8 cellular contexts compared by ENCODE assay signal in the genomic region with DNA sequence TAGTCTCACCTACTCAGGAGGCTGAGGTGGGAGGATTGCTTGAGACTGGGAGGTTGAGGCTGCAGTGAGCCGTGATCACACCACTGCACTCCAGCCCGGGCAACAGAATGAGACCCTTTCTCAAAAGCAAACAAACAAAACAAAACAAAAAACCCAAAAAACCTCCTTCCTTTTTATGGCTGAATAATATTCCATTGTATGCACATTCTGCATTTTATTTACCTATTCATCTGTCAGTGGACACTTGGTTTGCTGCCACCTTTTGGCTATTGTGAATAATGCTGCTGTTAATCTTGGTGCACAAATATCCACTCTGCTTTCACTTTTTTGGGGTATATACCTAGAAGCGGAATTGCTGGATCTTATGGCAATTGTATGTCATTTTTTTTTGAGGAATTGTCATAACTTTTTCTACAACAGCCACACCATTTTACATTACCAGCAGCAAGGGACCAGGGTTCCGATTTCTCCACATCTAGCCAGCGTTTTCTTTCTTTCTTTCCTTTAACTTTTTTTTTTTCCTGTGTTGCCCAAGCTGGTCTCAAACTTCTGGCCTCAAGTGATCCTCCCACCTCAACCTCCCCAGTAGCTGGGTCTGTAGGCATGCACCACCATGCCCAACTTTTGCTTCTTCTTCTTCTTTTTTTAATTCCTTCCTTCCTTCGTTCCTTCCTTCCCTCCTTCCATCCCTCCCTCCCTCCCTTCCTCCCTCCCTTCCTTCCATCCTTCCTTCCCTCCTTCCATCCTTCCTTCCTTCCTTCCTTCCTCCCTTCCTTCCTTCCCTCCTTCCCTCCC. TPM values are rescaled to one million over a fixed set of nuclear protein-coding genes. Genes with fewer than 3 reads are reported as not detected.
DNase-seq lines count a peak whose midpoint lies in the region; ATAC-seq and TF ChIP-seq lines count a peak whose summit lies in the region.

No MANE protein-coding gene starts in this region.

- H3K4me1 ChIP-seq in right lobe of liver: no peaks in the 10 kb centered on the region

- peak; percentile 66 for TF ChIP-seq CTCF in activated CD8-positive, alpha-beta T cell treated with anti-CD3 and anti-CD28 coated beads for 36 hours (IDR thresholded peaks at IDR 0.05)
- TF ChIP-seq CTCF in right lobe of liver (IDR thresholded peaks at IDR 0.05): peak; percentile 57 to 71 (median 65)

- no peaks in the 10 kb centered on the region for H3K27me3 ChIP-seq in right lobe of liver

- peak; percentile 55 for DNase-seq in CD1c-positive myeloid dendritic cell (ENCODE audit: extremely low spot score)
- peak; percentile 34 for DNase-seq in H4 (ENCODE audit: low spot score)
- peak; percentile 38 for DNase-seq in activated CD8-positive, alpha-beta T cell treated with anti-CD3 and anti-CD28 coated beads for 36 hours
- no peak for DNase-seq in right lobe of liver
- no peak for DNase-seq in C1 segment of cervical spinal cord (lab: John Stamatoyannopoulos, UW)
- no peak for DNase-seq in nucleus accumbens (lab: John Stamatoyannopoulos, UW)
- DNase-seq in NCI-H128 (lab: John Stamatoyannopoulos, UW; ENCODE audit: unreplicated experiment): no peak

- no peak overlapping the region for H3K4me3 Mint-ChIP-seq in activated CD8-positive, alpha-beta T cell treated with anti-CD3 and anti-CD28 coated beads for 36 hours

- peak; percentile 64 for ATAC-seq in activated CD8-positive, alpha-beta T cell treated with anti-CD3 and anti-CD28 coated beads for 36 hours
- ATAC-seq in right lobe of liver: peak in 3 of 4 donors; percentile 34 to 56 (median 45)
- no peak for ATAC-seq in activated CD4-positive, CD25-positive, alpha-beta regulatory T cell treated with anti-CD3 and anti-CD28 coated beads, Interleukin-2, amount 50 U/mL, for 24 hours

- no peaks in the 10 kb centered on the region for H3K9me3 ChIP-seq in right lobe of liver

- 72% methylated on average over 5 of the region's 6 CpGs for WGBS in right lobe of liver (ENCODE audit: insufficient coverage, low coverage, low lambda C conversion rate, missing lambda C conversion rate)

- H3K4me3 ChIP-seq in right lobe of liver: no peak overlapping the region

- peaks cover 27% of the 10 kb centered on the region for H3K27me3 Mint-ChIP-seq in activated CD8-positive, alpha-beta T cell treated with anti-CD3 and anti-CD28 coated beads for 36 hours

- H3K9me3 Mint-ChIP-seq in activated CD8-positive, alpha-beta T cell treated with anti-CD3 and anti-CD28 coated beads for 36 hours: peaks cover 5% of the 10 kb centered on the region

- H3K36me3 ChIP-seq in right lobe of liver: no peaks in the 10 kb centered on the region

- intact Hi-C loops in activated CD8-positive, alpha-beta T cell treated with anti-CD3 and anti-CD28 coated beads for 36 hours (cut with micrococcal nuclease): loop anchor here (5.0 kb wide), 1 partner anchor 222 kb away; the partner anchor contains the start of gene ATP6V0E1
- intact Hi-C loops in right lobe of liver (cut with DNase I): no loop called here

- POLR2A ChIA-PET in activated CD8-positive, alpha-beta T cell treated with anti-CD3 and anti-CD28 coated beads for 36 hours (lab: Charles Lee): no interaction called here

- H3K36me3 Mint-ChIP-seq in activated CD8-positive, alpha-beta T cell treated with anti-CD3 and anti-CD28 coated beads for 36 hours (ENCODE audit: low read depth): peaks cover 3% of the 10 kb centered on the region

- TF ChIP-seq POLR2A in right lobe of liver (IDR thresholded peaks at IDR 0.05): no peak

- H3K4me1 Mint-ChIP-seq in activated CD8-positive, alpha-beta T cell treated with anti-CD3 and anti-CD28 coated beads for 36 hours (ENCODE audit: low read depth): no peaks in the 10 kb centered on the region

- no peak overlapping the region for H3K27ac Mint-ChIP-seq in activated CD8-positive, alpha-beta T cell treated with anti-CD3 and anti-CD28 coated beads for 36 hours

- no peak overlapping the region for H3K27ac ChIP-seq in right lobe of liver

- CTCF ChIA-PET in activated CD8-positive, alpha-beta T cell treated with anti-CD3 and anti-CD28 coated beads for 36 hours (lab: Charles Lee): interaction anchor here (0.7 to 1.0 kb wide), 5 partner anchors 13 to 90 kb away, joined by 3 read pairs; no protein-coding TSS in a partner anchor

RNA-seq across cellular contexts. Expression of gene NKX2-5, which starts 30.6 kb away (rescaled TPM):
- 0.41 TPM in 1 of 2 replicates, not detected in the other for total RNA-seq in H4 (2014; rRNA removed; shearing (Covaris generic))
- total RNA-seq in activated CD8-positive, alpha-beta T cell treated with anti-CD3 and anti-CD28 coated beads for 36 hours: under 1 TPM in 1 of 2 experiments, not detected in 1; 0.36 TPM
- total RNA-seq in right lobe of liver: not detected

Comparison
In these comparisons a context has a peak if more than half of its experiments do, and no peak if none do; other contexts are left out.
1. DNase-seq: peak in CD1c-positive myeloid dendritic cell (single experiment), H4 (single experiment) and activated CD8-positive, alpha-beta T cell treated with anti-CD3 and anti-CD28 coated beads for 36 hours (single experiment); none in right lobe of liver (0 of 3), C1 segment of cervical spinal cord (0 of 14), nucleus accumbens (0 of 56) and NCI-H128 (single experiment).
2. ATAC-seq: peak in activated CD8-positive, alpha-beta T cell treated with anti-CD3 and anti-CD28 coated beads for 36 hours (single experiment) and right lobe of liver (3 of 4); none in activated CD4-positive, CD25-positive, alpha-beta regulatory T cell treated with anti-CD3 and anti-CD28 coated beads, Interleukin-2, amount 50 U/mL, for 24 hours (0 of 2).